In genomic region chr17:17921192-17922082, GRCh38 we compare ENCODE assay signal across 8 cellular contexts. TPM values are rescaled to one million over a fixed set of nuclear protein-coding genes. Genes with fewer than 3 reads are reported as not detected.
DNase-seq lines count a peak whose midpoint lies in the region; ATAC-seq, FAIRE-seq and TF ChIP-seq lines count a peak whose summit lies in the region.

No MANE protein-coding gene starts in this region.

- peaks cover 18% of the 10 kb centered on the region for H3F3A ChIP-seq in smooth muscle cell (ENCODE audit: low read depth)

- peak overlapping the region; percentile 67 for H3K27ac Mint-ChIP-seq in activated T-cell treated with anti-CD3 and anti-CD28 coated beads, Interleukin-2, amount 50 U/mL, for 24 hours

- H4K20me1 ChIP-seq in smooth muscle cell (ENCODE audit: low read depth): peaks cover 11% of the 10 kb centered on the region

- TF ChIP-seq CTCF in body of pancreas (IDR thresholded peaks at IDR 0.05) (no peak), smooth muscle cell (IDR thresholded peaks at IDR 0.05; ENCODE audit: borderline replicate concordance, insufficient read depth, poor library complexity, severe bottlenecking) (no peak)

- intact Hi-C loops in body of pancreas (cut with DNase I): no loop called here

- H3K9me3 ChIP-seq in body of pancreas: no peaks in the 10 kb centered on the region
- H3K9me3 ChIP-seq in smooth muscle cell (replicated peaks; ENCODE audit: low read depth): no peaks in the 10 kb centered on the region

- ATAC-seq in body of pancreas (peak; percentile 30), HG03280 (IDR thresholded peaks at IDR 0.05; ENCODE audit: unreplicated experiment) (no peak), HG03135 (IDR thresholded peaks at IDR 0.05; ENCODE audit: unreplicated experiment) (no peak)

- no peaks in the 10 kb centered on the region for H3K27me3 Mint-ChIP-seq in activated T-cell treated with anti-CD3 and anti-CD28 coated beads, Interleukin-2, amount 50 U/mL, for 24 hours

- no peaks in the 10 kb centered on the region for H3K36me3 ChIP-seq in body of pancreas (replicated peaks in 1 of 2; ENCODE audit: insufficient read depth in 1 of 2, low read depth in 2 of 2)
- H3K36me3 ChIP-seq in smooth muscle cell (ENCODE audit: low read depth): no peaks in the 10 kb centered on the region

- H3K79me2 ChIP-seq in smooth muscle cell (ENCODE audit: low read depth): peaks cover 40% of the 10 kb centered on the region

- FAIRE-seq in GM12891 (lab: Jason Lieb, UNC): no peak

- H3K4me1 ChIP-seq in body of pancreas: peaks cover 43% of the 10 kb centered on the region
- H3K4me1 ChIP-seq in smooth muscle cell (ENCODE audit: low read depth): peaks cover 21% of the 10 kb centered on the region

- peak overlapping the region; percentile 14 to 82 (median 75) for H3K27ac ChIP-seq in body of pancreas
- H3K27ac ChIP-seq in smooth muscle cell (ENCODE audit: low read depth): peak overlapping the region; percentile 94

- H3K27me3 ChIP-seq in body of pancreas: no peaks in the 10 kb centered on the region
- no peaks in the 10 kb centered on the region for H3K27me3 ChIP-seq in smooth muscle cell (ENCODE audit: low read depth)

- no peak for DNase-seq in activated T-cell treated with anti-CD3 and anti-CD28 coated beads, Interleukin-2, amount 50 U/mL, for 24 hours
- DNase-seq in activated T-cell treated with anti-CD3 and anti-CD28 coated beads, Interleukin-2, amount 50 U/mL, for 48 hours: no peak
- DNase-seq in body of pancreas (peak in 1 of 4 donors; percentile 31), iPS-NIHi7 (ENCODE audit: extremely low spot score) (peak; percentile 65), smooth muscle cell (lab: John Stamatoyannopoulos, UW; ENCODE audit: unreplicated experiment) (no peak), GM12891 (ENCODE audit: insufficient read length, low spot score) (no peak)

- H2AFZ ChIP-seq in smooth muscle cell (ENCODE audit: low read depth): no peak overlapping the region

- no peak overlapping the region for H3K4me3 Mint-ChIP-seq in activated T-cell treated with anti-CD3 and anti-CD28 coated beads, Interleukin-2, amount 50 U/mL, for 24 hours

- no peaks in the 10 kb centered on the region for H3K9me3 Mint-ChIP-seq in activated T-cell treated with anti-CD3 and anti-CD28 coated beads, Interleukin-2, amount 50 U/mL, for 24 hours

- 42 to 54% methylated on average over 10 of the region's 10 CpGs for WGBS in body of pancreas, 2 donors
- 12% methylated on average over 10 of the region's 10 CpGs for WGBS in smooth muscle cell (ENCODE audit: low lambda C conversion rate)

- H3K4me2 ChIP-seq in smooth muscle cell: peak overlapping the region; percentile 75

- no peaks in the 10 kb centered on the region for H3K36me3 Mint-ChIP-seq in activated T-cell treated with anti-CD3 and anti-CD28 coated beads, Interleukin-2, amount 50 U/mL, for 24 hours (ENCODE audit: low read depth)

- H3K4me3 ChIP-seq in body of pancreas (no peak overlapping the region), smooth muscle cell (no peak overlapping the region)

- peak overlapping the region; percentile 62 for H3K9ac ChIP-seq in smooth muscle cell (ENCODE audit: low read depth)

- H3K4me1 Mint-ChIP-seq in activated T-cell treated with anti-CD3 and anti-CD28 coated beads, Interleukin-2, amount 50 U/mL, for 24 hours (ENCODE audit: low read depth): peaks cover 23% of the 10 kb centered on the region

- TF ChIP-seq POLR2A in body of pancreas (IDR thresholded peaks at IDR 0.05) (no peak), GM12891 (IDR thresholded peaks at IDR 0.05; ENCODE audit: low read depth, low read length) (no peak)

TF ChIP-seq in GM12891, 5 proteins besides CTCF, POLR2A, EP300 and RAD21:
- no peak for TF ChIP-seq SPI1 (IDR thresholded peaks at IDR 0.05; ENCODE audit: low read depth, low read length)
- TF ChIP-seq TAF1 (IDR thresholded peaks at IDR 0.05; ENCODE audit: low read depth, low read length): no peak
- TF ChIP-seq POU2F2 (IDR thresholded peaks at IDR 0.05; ENCODE audit: low read depth, low read length): no peak
- TF ChIP-seq PAX5 (IDR thresholded peaks at IDR 0.05; ENCODE audit: insufficient read depth, low read length, severe bottlenecking): no peak
- TF ChIP-seq POLR2AphosphoS5 (IDR thresholded peaks at IDR 0.05; ENCODE audit: low read depth, low read length): no peak

RNA-seq across cellular contexts. Expression of gene TOM1L2, which starts 50.8 kb away (rescaled TPM):
- total RNA-seq in body of pancreas (10 to 100 TPM; 35.9 to 55.8 TPM), smooth muscle cell (27.0 and 27.3 TPM in 2 replicates)
- polyA plus RNA-seq in smooth muscle cell: 20.3 and 37.9 TPM in 2 replicates
- 7.3 TPM for polyA plus RNA-seq in GM12891 (2012; ENCODE audit: low read depth, missing spikeins)

RNA-seq across cellular contexts. Expression of gene DRC3, which starts 51.2 kb away (rescaled TPM):
- 1 to 10 TPM; 2.9 to 6.9 TPM for total RNA-seq in body of pancreas
- 0.72 TPM in 1 of 2 replicates, not detected in the other for total RNA-seq in smooth muscle cell
- polyA plus RNA-seq in smooth muscle cell: 0.83 and 2.4 TPM in 2 replicates
- 0.62 TPM for polyA plus RNA-seq in GM12891 (2012; ENCODE audit: low read depth, missing spikeins)
